In genomic region chr4:2418652-2419571, GRCh38 we compare ENCODE assay signal across 8 cellular contexts. TPM values are rescaled to one million over a fixed set of nuclear protein-coding genes. Genes with fewer than 3 reads are reported as not detected.
DNase-seq lines count a peak whose midpoint lies in the region; ATAC-seq and TF ChIP-seq lines count a peak whose summit lies in the region.

CFAP99 (plus strand) TSS chr4:2418955.

- H3K4me1 ChIP-seq in Karpas-422 (ENCODE audit: low read length) (peaks cover 15% of the 10 kb centered on the region), Peyer's patch (peaks cover 0 to 33% (median 17%) of the 10 kb centered on the region in 4 donors)

- peak within 1 kb of the TSS; percentile 93 to 97 (median 96) for H3K27ac Mint-ChIP-seq in naive B cell

- no peaks in the 10 kb centered on the region for H3K36me3 Mint-ChIP-seq in naive B cell

- peak within 1 kb of the TSS; percentile 80 to 97 (median 92) for H3K4me3 Mint-ChIP-seq in naive B cell

- peak within 1 kb of the TSS; percentile 69 for H3K4me3 ChIP-seq in Karpas-422 (ENCODE audit: low read length)
- H3K4me3 ChIP-seq in Peyer's patch = peak within 1 kb of the TSS; percentile 51 to 96 (median 80)

- H3K27me3 ChIP-seq in Karpas-422 (ENCODE audit: low read length) = no peaks in the 10 kb centered on the region
- H3K27me3 ChIP-seq in Peyer's patch = no peaks in the 10 kb centered on the region

- H3K9me3 Mint-ChIP-seq in naive B cell = no peaks in the 10 kb centered on the region

- H3K27ac ChIP-seq in Karpas-422 (ENCODE audit: low read length) = no peak within 1 kb of the TSS
- peak within 1 kb of the TSS; percentile 51 to 88 (median 68) for H3K27ac ChIP-seq in Peyer's patch

- H3K9me3 ChIP-seq in Karpas-422 (ENCODE audit: low read length) = no peaks in the 10 kb centered on the region
- no peaks in the 10 kb centered on the region for H3K9me3 ChIP-seq in Peyer's patch

- no peaks in the 10 kb centered on the region for H3K9me2 ChIP-seq in Karpas-422 (replicated peaks; ENCODE audit: insufficient read depth, low read length)

- H3K4me1 Mint-ChIP-seq in naive B cell = peaks cover 29 to 46% (median 46%) of the 10 kb centered on the region in 3 donors

- peaks cover 41 to 75% (median 47%) of the 10 kb centered on the region in 3 donors for H3K27me3 Mint-ChIP-seq in naive B cell

- ATAC-seq in GM21825 (IDR thresholded peaks at IDR 0.05; ENCODE audit: unreplicated experiment) (peak; percentile 82), naive B cell (ENCODE audit: low read depth in 2 of 2) (peak; percentile 88 to 89)

- peak within 1 kb of the TSS; percentile 48 for H3K9ac ChIP-seq in Karpas-422 (ENCODE audit: low read length)

- TF ChIP-seq POLR2A in Peyer's patch (IDR thresholded peaks at IDR 0.05) = no peak

- H2AFZ ChIP-seq in Karpas-422 (ENCODE audit: low read length) = peak within 1 kb of the TSS; percentile 26; the same call in 1 of the 2 replicates

- H3K4me2 ChIP-seq in Karpas-422 (ENCODE audit: low read depth, low read length, poor library complexity, severe bottlenecking) = peak within 1 kb of the TSS; percentile 84

- DNase-seq in DMS79 (lab: John Stamatoyannopoulos, UW) = peak; percentile 69
- peak; percentile 98 for DNase-seq in Karpas-422
- DNase-seq in Peyer's patch = peak; percentile 95 to 99 (median 99)
- DNase-seq in activated T-helper 1 cell treated with Interleukin-2 at 50 U/mL for 16 hours (ENCODE audit: low read depth) = peak; percentile 99
- peak; percentile 90 for DNase-seq in fibroblast of gingiva (ENCODE audit: low read depth)
- DNase-seq in naive B cell = peak; percentile 95
- peak; percentile 93 to 96 for DNase-seq in stimulated activated CD8-positive, alpha-beta memory T cell treated with anti-CD3 and anti-CD28 coated beads, Interleukin-7, amount 100 ng/mL, for 48 hours (ENCODE audit: extremely low read depth in 1 of 2, low read depth in 1 of 2)

- no peaks in the 10 kb centered on the region for H3K79me2 ChIP-seq in Karpas-422 (ENCODE audit: low read length)

- H3K36me3 ChIP-seq in Karpas-422 (ENCODE audit: insufficient read depth, low read length) = no peaks in the 10 kb centered on the region
- H3K36me3 ChIP-seq in Peyer's patch = no peaks in the 10 kb centered on the region

- H4K20me1 ChIP-seq in Karpas-422 (ENCODE audit: insufficient read depth, low read depth, low read length) = no peaks in the 10 kb centered on the region; the same call in 1 of the 2 replicates

- peak in 4 of 6 experiments; percentile 2 to 53 (median 27) for TF ChIP-seq CTCF in Peyer's patch (IDR thresholded peaks at IDR 0.05)

RNA-seq across cellular contexts. Expression of gene CFAP99, which starts in this region (rescaled TPM):
- total RNA-seq in Karpas-422 (2014; rRNA removed; shearing (Covaris generic); ENCODE audit: low replicate concordance) = 0.67 TPM in 1 of 2 replicates, not detected in the other
- total RNA-seq in Peyer's patch = 1 to 10 TPM in 1 of 4 donors, under 1 TPM in 1, not detected in 2; 0.80 to 1.2 TPM
- not detected for polyA plus RNA-seq in naive B cell (ENCODE audit: low read depth in 6 of 6)

Comparison
In these comparisons a context has a peak if more than half of its experiments do, and no peak if none do; other contexts are left out.
1. Peak in DNase-seq, H3K4me3 ChIP-seq, H3K9ac ChIP-seq and H3K4me2 ChIP-seq in Karpas-422; RNA of the gene not detected or under 1 TPM.
2. Peak in DNase-seq and ATAC-seq in naive B cell; RNA of the gene not detected or under 1 TPM.